ENCODE assay signal across 26 cellular contexts in genomic region chr6:71375676-71376075, GRCh38.
DNase-seq lines count a peak whose midpoint lies in the region; ATAC-seq, FAIRE-seq and TF ChIP-seq lines count a peak whose summit lies in the region.
"Had no signal": no experiment of that assay in that cellular context is flagged by ENCODE, and none has a peak within 500 bp of the region (broad histone marks: within the 10 kb centered on the region; RNA-seq: fewer than 3 reads in every experiment).

No MANE protein-coding gene starts in this region.

- DNase-seq in M059J (ENCODE audit: low read depth) (peak; percentile 55), body of pancreas (peak in 3 of 4 donors; percentile 37 to 65 (median 51)), keratinocyte (ENCODE audit: low read depth, low spot score) (no peak), renal cortical epithelial cell (ENCODE audit: low read depth) (peak; percentile 77), CD14-positive monocyte (ENCODE audit: low spot score) (no peak)
- DNase-seq: activated CD4-positive, alpha-beta memory T cell treated with anti-CD3 and anti-CD28 coated beads for 36 hours; activated effector memory CD4-positive, alpha-beta T cell treated with anti-CD3 and anti-CD28 coated beads, Interleukin-2, amount 50 U/mL, for 16 hours; activated naive CD8-positive, alpha-beta T cell treated with anti-CD3 and anti-CD28 coated beads, Interleukin-2, amount 10 ng/mL, durations not matched to agents 7 days and 5 days; CD4-positive, CD25-positive, alpha-beta regulatory T cell; DMS 273 treated with DMSO at 0.1 percent for 48 hours; effector memory CD8-positive, alpha-beta T cell; left ventricle myocardium inferior; MM.1S; NCI-H1694 treated with DMSO at 0.1 percent for 48 hours; NCI-H2171 treated with DMSO at 0.1 percent for 48 hours; NCI-H524 treated with DMSO at 0.1 percent for 48 hours; nephron progenitor cell; sigmoid colon; stimulated activated CD4-positive, alpha-beta T cell treated with anti-CD3 and anti-CD28 coated beads, Interleukin-15, amount 100 ng/mL, for 24 hours; stomach; tibial artery had no signal

- intact Hi-C loops in body of pancreas (cut with DNase I) = no loop called here
- intact Hi-C loops in CD14-positive monocyte (cut with micrococcal nuclease) = no loop called here

- no peaks in the 10 kb centered on the region for H3K9me3 ChIP-seq in body of pancreas
- H3K9me3 ChIP-seq in keratinocyte (ENCODE audit: control insufficient read depth, low read depth, low read length) = no peaks in the 10 kb centered on the region
- H3K9me3 ChIP-seq: sigmoid colon, SJSA1, stomach had no signal

- H3K9ac ChIP-seq in keratinocyte (ENCODE audit: control insufficient read depth, extremely low read depth, insufficient read depth, low read length) = no peak overlapping the region
- H3K9ac ChIP-seq: parathyroid adenoma had no signal

- WGBS in body of pancreas, 2 donors = 22 to 35% methylated on average over 1 of the region's 1 CpG

- H3K9me1 ChIP-seq in keratinocyte (ENCODE audit: control insufficient read depth, extremely low read depth, insufficient read depth, low read length) = no peaks in the 10 kb centered on the region

- H3K4me3 Mint-ChIP-seq in CD14-positive monocyte = no peak overlapping the region
- H3K4me3 Mint-ChIP-seq: activated CD4-positive, alpha-beta memory T cell treated with anti-CD3 and anti-CD28 coated beads for 36 hours; activated naive CD8-positive, alpha-beta T cell treated with anti-CD3 and anti-CD28 coated beads, Interleukin-2, amount 10 ng/mL, durations not matched to agents 7 days and 5 days; CD4-positive, CD25-positive, alpha-beta regulatory T cell; effector memory CD8-positive, alpha-beta T cell; nephron progenitor cell had no signal

- no peaks in the 10 kb centered on the region for H3K4me1 Mint-ChIP-seq in CD14-positive monocyte
- H3K4me1 Mint-ChIP-seq: activated naive CD8-positive, alpha-beta T cell treated with anti-CD3 and anti-CD28 coated beads, Interleukin-2, amount 10 ng/mL, durations not matched to agents 7 days and 5 days; CD4-positive, CD25-positive, alpha-beta regulatory T cell; nephron progenitor cell had no signal

- dilution Hi-C loops in keratinocyte (cut with MboI; ENCODE audit: extremely low pct_ligation_motif_present, low sequenced_read_pairs) = no loop called here

- no peak overlapping the region for H3K4me3 ChIP-seq in body of pancreas
- no peak overlapping the region for H3K4me3 ChIP-seq in keratinocyte (ENCODE audit: control insufficient read depth in 2 of 3, extremely low read depth in 1 of 3, insufficient read depth in 2 of 3, low read depth in 1 of 3, low read length in 3 of 3)
- H3K4me3 ChIP-seq: left ventricle myocardium inferior, sigmoid colon, SJSA1, stomach, tibial artery had no signal

- H3K36me3 Mint-ChIP-seq in CD14-positive monocyte = no peaks in the 10 kb centered on the region
- H3K36me3 Mint-ChIP-seq: activated CD4-positive, alpha-beta memory T cell treated with anti-CD3 and anti-CD28 coated beads for 36 hours; activated naive CD8-positive, alpha-beta T cell treated with anti-CD3 and anti-CD28 coated beads, Interleukin-2, amount 10 ng/mL, durations not matched to agents 7 days and 5 days; CD4-positive, CD25-positive, alpha-beta regulatory T cell had no signal

- ATAC-seq in body of pancreas (peak; percentile 96), HG02970 (IDR thresholded peaks at IDR 0.05; ENCODE audit: low FRiP score, unreplicated experiment) (no peak), esophagus mucosa (no peak)
- ATAC-seq: activated CD4-positive, CD25-positive, alpha-beta regulatory T cell treated with anti-CD3 and anti-CD28 coated beads, Interleukin-2, amount 50 U/mL, for 24 hours; effector memory CD8-positive, alpha-beta T cell had no signal

- H3K4me1 ChIP-seq in body of pancreas (peaks cover 31% of the 10 kb centered on the region), keratinocyte (ENCODE audit: control insufficient read depth, extremely low read depth, insufficient read depth, low read length) (peaks cover 4% of the 10 kb centered on the region)
- H3K4me1 ChIP-seq: parathyroid adenoma, SJSA1 had no signal

- no peak overlapping the region for H3K27ac Mint-ChIP-seq in CD14-positive monocyte
- H3K27ac Mint-ChIP-seq: activated CD4-positive, alpha-beta memory T cell treated with anti-CD3 and anti-CD28 coated beads for 36 hours; activated naive CD8-positive, alpha-beta T cell treated with anti-CD3 and anti-CD28 coated beads, Interleukin-2, amount 10 ng/mL, durations not matched to agents 7 days and 5 days; CD4-positive, CD25-positive, alpha-beta regulatory T cell; effector memory CD8-positive, alpha-beta T cell; nephron progenitor cell had no signal

- TF ChIP-seq CTCF in body of pancreas (IDR thresholded peaks at IDR 0.05) = no peak
- TF ChIP-seq CTCF in keratinocyte (optimal IDR thresholded peaks at IDR 0.05 in 1 of 3, IDR thresholded peaks at IDR 0.05 in 1 of 3, conservative IDR thresholded peaks at IDR 0.05 in 1 of 3; ENCODE audit: extremely low read depth in 1 of 3, insufficient read depth in 2 of 3, low read length in 3 of 3) = no peak
- no peak for TF ChIP-seq CTCF in CD14-positive monocyte (IDR thresholded peaks at IDR 0.05)

- no peak overlapping the region for H2AFZ ChIP-seq in keratinocyte (ENCODE audit: control insufficient read depth, low read length)
- H2AFZ ChIP-seq: parathyroid adenoma had no signal

- H3K9me3 Mint-ChIP-seq in CD14-positive monocyte = peaks cover 0 to 4% (median 0%) of the 10 kb centered on the region in 7 donors
- H3K9me3 Mint-ChIP-seq: activated naive CD8-positive, alpha-beta T cell treated with anti-CD3 and anti-CD28 coated beads, Interleukin-2, amount 10 ng/mL, durations not matched to agents 7 days and 5 days; effector memory CD8-positive, alpha-beta T cell had no signal

- no peaks in the 10 kb centered on the region for H3K27me3 ChIP-seq in body of pancreas
- no peaks in the 10 kb centered on the region for H3K27me3 ChIP-seq in keratinocyte (ENCODE audit: control insufficient read depth, extremely low read depth, insufficient read depth, low read length)
- H3K27me3 ChIP-seq: sigmoid colon, SJSA1, stomach, tibial artery had no signal

- no peak overlapping the region for H3K4me2 ChIP-seq in keratinocyte (ENCODE audit: control insufficient read depth, extremely low read depth, insufficient read depth, low read depth, low read length)

- H3K27ac ChIP-seq in body of pancreas (peak overlapping the region in 3 of 4 donors; percentile 43 to 78 (median 66)), keratinocyte (ENCODE audit: control insufficient read depth, insufficient read depth, low read length) (no peak overlapping the region)
- H3K27ac ChIP-seq: left ventricle myocardium inferior, parathyroid adenoma, sigmoid colon, SJSA1, tibial artery had no signal

- H3K36me3 ChIP-seq in body of pancreas (replicated peaks in 1 of 2; ENCODE audit: insufficient read depth in 1 of 2, low read depth in 2 of 2) (no peaks in the 10 kb centered on the region), keratinocyte (ENCODE audit: control insufficient read depth in 2 of 2, extremely low read depth in 1 of 2, insufficient read depth in 2 of 2, low read length in 2 of 2) (peaks cover 3 to 5% of the 10 kb centered on the region in 2 experiments)
- H3K36me3 ChIP-seq: sigmoid colon had no signal

- peaks cover 0 to 6% (median 0%) of the 10 kb centered on the region in 3 donors for H3K27me3 Mint-ChIP-seq in CD14-positive monocyte (ENCODE audit: low read depth in 3 of 3)
- H3K27me3 Mint-ChIP-seq: CD4-positive, CD25-positive, alpha-beta regulatory T cell had no signal

- peak; percentile 70 for FAIRE-seq in keratinocyte (lab: Jason Lieb, UNC)

- no peaks in the 10 kb centered on the region for H4K20me1 ChIP-seq in keratinocyte (ENCODE audit: control insufficient read depth, extremely low read depth, insufficient read depth, low read length)

- peak in 2 of 3 donors; percentile 9 to 24 for TF ChIP-seq POLR2A in body of pancreas (IDR thresholded peaks at IDR 0.05)

- peaks cover 24% of the 10 kb centered on the region for H3K79me2 ChIP-seq in keratinocyte (ENCODE audit: control insufficient read depth, insufficient read depth, low read length)

Comparison
In these comparisons a context has a peak if more than half of its experiments do, and no peak if none do; other contexts are left out.
1. DNase-seq: peak in M059J (single experiment), body of pancreas (3 of 4) and renal cortical epithelial cell (single experiment); none in keratinocyte (single experiment) and CD14-positive monocyte (single experiment).